34 cellular contexts compared by ENCODE assay signal in genomic region chr1:87355894-87356293, GRCh38.
"Had no signal": no experiment of that assay in that cellular context is flagged by ENCODE, and none has a peak within 500 bp of the region (broad histone marks: within the 10 kb centered on the region; RNA-seq: fewer than 3 reads in every experiment).

No MANE protein-coding gene starts in this region.

- DNase-seq: activated B cell treated with CpG ODN at 0.5 μM for 24 hours; activated CD4-positive, alpha-beta memory T cell treated with anti-CD3 and anti-CD28 coated beads for 36 hours; activated CD4-positive, alpha-beta T cell treated with anti-CD3 and anti-CD28 coated beads for 4 hours; activated CD4-positive, alpha-beta T cell treated with anti-CD3 and anti-CD28 coated beads, Interleukin-2, amount 10 ng/mL, durations not matched to agents 24 days and 14 days; activated CD4-positive, alpha-beta T cell treated with anti-CD3 and anti-CD28 coated beads, Interleukin-2, amount 50 U/mL, for 1 hour; activated CD4-positive, alpha-beta T cell treated with anti-CD3 and anti-CD28 coated beads, Interleukin-2, amount 50 U/mL, for 4 hours; activated CD4-positive, CD25-positive, alpha-beta regulatory T cell treated with anti-CD3 and anti-CD28 coated beads, Interleukin-2, amount 50 U/mL, for 72 hours; activated CD8-positive, alpha-beta memory T cell treated with anti-CD3 and anti-CD28 coated beads, Interleukin-2, amount 50 U/mL, for 4 hours; activated CD8-positive, alpha-beta T cell treated with anti-CD3 and anti-CD28 coated beads for 36 hours; activated effector memory CD4-positive, alpha-beta T cell treated with anti-CD3 and anti-CD28 coated beads, Interleukin-2, amount 50 U/mL, for 16 hours; activated gamma-delta T cell treated with Interleukin-2 at 50 U/mL for 16 hours; activated naive CD4-positive, alpha-beta T cell; activated naive CD4-positive, alpha-beta T cell treated with anti-CD3 and anti-CD28 coated beads for 36 hours; activated naive CD4-positive, alpha-beta T cell treated with anti-CD3 and anti-CD28 coated beads, Interleukin-2, amount 50 U/mL, for 16 hours; activated naive CD8-positive, alpha-beta T cell treated with anti-CD3 and anti-CD28 coated beads for 36 hours; activated T-cell treated with anti-CD3 and anti-CD28 coated beads for 4 hours; activated T-cell treated with anti-CD3 and anti-CD28 coated beads, Interleukin-2, amount 50 U/mL, for 1 hour; activated T-cell treated with anti-CD3 and anti-CD28 coated beads, Interleukin-2, amount 50 U/mL, for 4 hours; activated T-cell treated with anti-CD3 and anti-CD28 coated beads, Interleukin-2, amount 50 U/mL, for 72 hours; adrenal gland; amniotic stem cell; aorta; central memory CD4-positive, alpha-beta T cell; SW 1271; T-helper 1 cell; T-helper 2 cell; T-helper 9 cell had no signal

- H3K27ac Mint-ChIP-seq: activated B cell treated with CpG ODN at 0.5 μM for 24 hours; activated CD4-positive, alpha-beta memory T cell treated with anti-CD3 and anti-CD28 coated beads for 36 hours; activated CD4-positive, alpha-beta T cell treated with anti-CD3 and anti-CD28 coated beads, Interleukin-2, amount 10 ng/mL, durations not matched to agents 24 days and 14 days; activated CD8-positive, alpha-beta T cell treated with anti-CD3 and anti-CD28 coated beads for 36 hours; activated naive CD4-positive, alpha-beta T cell treated with anti-CD3 and anti-CD28 coated beads for 36 hours; activated naive CD4-positive, alpha-beta T cell treated with anti-CD3 and anti-CD28 coated beads, Interleukin-2, amount 50 U/mL, for 72 hours; activated naive CD8-positive, alpha-beta T cell treated with anti-CD3 and anti-CD28 coated beads for 36 hours; activated T-cell treated with anti-CD3 and anti-CD28 coated beads, Interleukin-2, amount 50 U/mL, for 72 hours; activated T-helper 1 cell treated with anti-CD3 and anti-CD28 coated beads, Interleukin-12 subunit alpha, Interleukin-12 subunit beta, Interleukin-2, Interleukin-4 antibody, amounts not matched to agents 30 ng/mL and 10 ng/mL and 1 ng/mL, durations not matched to agents 14 hours and 24 hours and 36 hours; activated T-helper 17 cell treated with anti-CD3 and anti-CD28 coated beads, Interleukin-2, amount 50 U/mL, for 72 hours; brain; T-helper 1 cell treated with Interleukin-12 subunit alpha and Interleukin-12 subunit beta and Interleukin-4 antibody, amounts not matched to agents 30 μg/mL and 1 μg/mL, for 36 hours; T-helper 2 cell treated with Interferon-gamma antibody and Interleukin-4, amounts not matched to agents 5 μg/mL and 100 μg/mL, for 36 hours had no signal

- H3K4me1 ChIP-seq: adrenal gland had no signal

- H3K4me3 ChIP-seq: adrenal gland had no signal

- H3K9me3 Mint-ChIP-seq: activated B cell treated with CpG ODN at 0.5 μM for 24 hours; activated naive CD4-positive, alpha-beta T cell treated with anti-CD3 and anti-CD28 coated beads for 36 hours; activated naive CD4-positive, alpha-beta T cell treated with anti-CD3 and anti-CD28 coated beads, Interleukin-2, amount 50 U/mL, for 72 hours; activated naive CD8-positive, alpha-beta T cell treated with anti-CD3 and anti-CD28 coated beads for 36 hours; activated T-cell treated with anti-CD3 and anti-CD28 coated beads, Interleukin-2, amount 50 U/mL, for 4 hours; activated T-helper 1 cell treated with anti-CD3 and anti-CD28 coated beads, Interleukin-12 subunit alpha, Interleukin-12 subunit beta, Interleukin-2, Interleukin-4 antibody, amounts not matched to agents 30 ng/mL and 10 ng/mL and 1 ng/mL, durations not matched to agents 14 hours and 24 hours and 36 hours; activated T-helper 17 cell treated with anti-CD3 and anti-CD28 coated beads, Interleukin-2, amount 50 U/mL, for 72 hours; T-helper 1 cell treated with Interleukin-12 subunit alpha and Interleukin-12 subunit beta and Interleukin-4 antibody, amounts not matched to agents 30 μg/mL and 1 μg/mL, for 36 hours; T-helper 2 cell treated with Interferon-gamma antibody and Interleukin-4, amounts not matched to agents 5 μg/mL and 100 μg/mL, for 36 hours had no signal

- H3K36me3 Mint-ChIP-seq: activated naive CD4-positive, alpha-beta T cell treated with anti-CD3 and anti-CD28 coated beads, Interleukin-2, amount 50 U/mL, for 72 hours had no signal

- H3K36me3 ChIP-seq: adrenal gland had no signal

- H3K27ac ChIP-seq: adrenal gland, VCaP had no signal

- H3K27me3 Mint-ChIP-seq: activated B cell treated with CpG ODN at 0.5 μM for 24 hours; activated CD4-positive, alpha-beta memory T cell treated with anti-CD3 and anti-CD28 coated beads for 36 hours; activated CD4-positive, alpha-beta T cell treated with anti-CD3 and anti-CD28 coated beads, Interleukin-2, amount 10 ng/mL, durations not matched to agents 24 days and 14 days; activated CD8-positive, alpha-beta T cell treated with anti-CD3 and anti-CD28 coated beads for 36 hours; activated naive CD8-positive, alpha-beta T cell treated with anti-CD3 and anti-CD28 coated beads for 36 hours; activated T-helper 17 cell treated with anti-CD3 and anti-CD28 coated beads, Interleukin-2, amount 50 U/mL, for 72 hours; brain had no signal

- H3K9me3 ChIP-seq: adrenal gland had no signal

- H3K4me1 Mint-ChIP-seq: activated B cell treated with CpG ODN at 0.5 μM for 24 hours; activated CD4-positive, alpha-beta T cell treated with anti-CD3 and anti-CD28 coated beads, Interleukin-2, amount 10 ng/mL, durations not matched to agents 24 days and 14 days had no signal

- ATAC-seq: activated CD8-positive, alpha-beta T cell treated with anti-CD3 and anti-CD28 coated beads for 36 hours; activated naive CD4-positive, alpha-beta T cell treated with anti-CD3 and anti-CD28 coated beads, Interleukin-2, amount 50 U/mL, for 72 hours; activated T-cell treated with anti-CD3 and anti-CD28 coated beads, Interleukin-2, amount 50 U/mL, for 4 hours; activated T-cell treated with anti-CD3 and anti-CD28 coated beads, Interleukin-2, amount 50 U/mL, for 72 hours; activated T-helper 17 cell treated with anti-CD3 and anti-CD28 coated beads, Interleukin-2, amount 50 U/mL, for 72 hours had no signal

- H3K27me3 ChIP-seq: adrenal gland had no signal

- H3K4me3 Mint-ChIP-seq: activated B cell treated with CpG ODN at 0.5 μM for 24 hours; activated CD4-positive, alpha-beta memory T cell treated with anti-CD3 and anti-CD28 coated beads for 36 hours; activated CD4-positive, alpha-beta T cell treated with anti-CD3 and anti-CD28 coated beads, Interleukin-2, amount 10 ng/mL, durations not matched to agents 24 days and 14 days; activated CD8-positive, alpha-beta T cell treated with anti-CD3 and anti-CD28 coated beads for 36 hours; activated naive CD4-positive, alpha-beta T cell treated with anti-CD3 and anti-CD28 coated beads for 36 hours; activated naive CD8-positive, alpha-beta T cell treated with anti-CD3 and anti-CD28 coated beads for 36 hours; activated T-cell treated with anti-CD3 and anti-CD28 coated beads, Interleukin-2, amount 50 U/mL, for 4 hours; activated T-cell treated with anti-CD3 and anti-CD28 coated beads, Interleukin-2, amount 50 U/mL, for 72 hours; activated T-helper 1 cell treated with anti-CD3 and anti-CD28 coated beads, Interleukin-12 subunit alpha, Interleukin-12 subunit beta, Interleukin-2, Interleukin-4 antibody, amounts not matched to agents 30 ng/mL and 10 ng/mL and 1 ng/mL, durations not matched to agents 14 hours and 24 hours and 36 hours; activated T-helper 17 cell treated with anti-CD3 and anti-CD28 coated beads, Interleukin-2, amount 50 U/mL, for 72 hours; T-helper 1 cell treated with Interleukin-12 subunit alpha and Interleukin-12 subunit beta and Interleukin-4 antibody, amounts not matched to agents 30 μg/mL and 1 μg/mL, for 36 hours; T-helper 2 cell treated with Interferon-gamma antibody and Interleukin-4, amounts not matched to agents 5 μg/mL and 100 μg/mL, for 36 hours had no signal
